In the genomic region with DNA sequence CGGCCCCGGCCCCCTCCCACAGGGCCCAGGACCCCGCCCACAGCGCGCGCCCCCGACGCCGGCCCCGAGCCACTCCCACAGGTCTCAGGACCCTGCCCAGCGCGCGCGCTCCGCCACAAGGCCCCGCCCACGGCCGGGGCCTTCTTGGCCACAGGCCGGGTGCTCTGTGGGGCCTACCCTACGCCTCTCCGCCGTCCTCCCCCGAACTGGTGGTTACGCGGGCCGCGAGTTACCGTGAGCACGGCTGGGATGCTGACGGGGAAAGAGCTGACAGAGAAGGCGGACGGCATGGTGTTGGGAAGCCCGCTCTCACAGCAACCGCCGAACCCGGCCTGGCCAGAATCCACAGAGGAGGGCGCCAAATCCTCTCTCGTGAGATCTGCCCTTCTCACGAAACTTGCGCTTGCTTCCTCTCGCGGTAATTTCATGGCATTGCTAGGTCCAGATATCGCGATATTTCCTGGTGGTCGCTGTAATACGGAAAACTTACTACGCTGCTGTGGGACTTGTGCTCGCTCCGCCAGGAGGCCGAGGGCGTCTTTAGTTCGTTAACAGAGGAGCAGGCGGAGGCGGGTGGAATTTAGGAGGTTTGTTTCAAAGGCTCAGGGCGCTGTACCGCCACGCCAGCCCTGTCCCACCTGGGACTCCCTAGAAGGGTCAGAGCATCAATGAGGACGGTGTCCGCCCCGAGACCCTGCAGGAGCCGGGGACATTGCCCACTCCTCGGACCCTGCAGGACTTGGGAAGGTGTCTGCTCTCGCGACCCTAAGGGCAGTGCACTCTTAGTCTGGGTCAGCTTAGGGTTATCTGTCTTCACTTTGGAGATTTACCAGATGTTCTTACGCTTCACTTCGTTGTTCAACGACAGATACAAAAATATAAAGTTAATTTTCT, we compare ENCODE assay signal across 8 cellular contexts. TPM values are rescaled to one million over a fixed set of nuclear protein-coding genes. Genes with fewer than 3 reads are reported as not detected.
A peak's percentile ranks its signal among the peaks of the same experiment; 100 is the strongest.
DNase-seq lines count a peak whose midpoint lies in the region; ATAC-seq and TF ChIP-seq lines count a peak whose summit lies in the region.

A gene (minus strand): TSS at position 351 of the 894 bp plus-strand sequence. CDS start 61 bp downstream, at position 290.

- H3K4me1 Mint-ChIP-seq in WTC11: peaks cover 51% of the 10 kb centered on the region

- POLR2A ChIA-PET in BJ (lab: Charles Lee): interaction anchor here (0.6 kb wide), 1 partner anchor 456 kb away, joined by 3 read pairs; no protein-coding TSS in a partner anchor
- POLR2A ChIA-PET in WTC11 (lab: Charles Lee): no interaction called here

- peak within 1 kb of the TSS; percentile 98 for H3K27ac Mint-ChIP-seq in WTC11

- H3K4me3 ChIP-seq in BJ (ENCODE audit: low read depth, low read length): peak within 1 kb of the TSS; percentile 93

- no peaks in the 10 kb centered on the region for H3K27me3 Mint-ChIP-seq in WTC11 (ENCODE audit: low read depth)

- no peaks in the 10 kb centered on the region for H3K27me3 ChIP-seq in BJ (ENCODE audit: control insufficient read depth, insufficient read depth, low read length)

- CTCF ChIA-PET in BJ (lab: Yijun Ruan, JAX): no interaction called here
- CTCF ChIA-PET in WTC11 (lab: Charles Lee): interaction anchor here (0.5 to 2.0 kb wide), 9 partner anchors 10 to 912 kb away, joined by 3 to 9 read pairs (median 3); no protein-coding TSS in a partner anchor

- peak; percentile 40 for ATAC-seq in GM19025 (IDR thresholded peaks at IDR 0.05; ENCODE audit: low read depth, unreplicated experiment)
- ATAC-seq in HG03280 (IDR thresholded peaks at IDR 0.05; ENCODE audit: unreplicated experiment): peak; percentile 52
- ATAC-seq in WTC11: peak; percentile 56

- TF ChIP-seq CTCF in BJ (IDR thresholded peaks at IDR 0.05; ENCODE audit: insufficient read depth, low read depth, low read length) (peak; percentile 36), WTC11 (IDR thresholded peaks at IDR 0.05) (no peak)

- H3K4me3 Mint-ChIP-seq in WTC11: peak within 1 kb of the TSS; percentile 94

- H3K36me3 Mint-ChIP-seq in WTC11: peaks cover 6% of the 10 kb centered on the region; the same call in 1 of the 2 replicates

- H3K36me3 ChIP-seq in BJ (ENCODE audit: control insufficient read depth, insufficient read depth, low read length): peaks cover under 1% of the 10 kb centered on the region

- DNase-seq in BJ (ENCODE audit: low read depth) (peak; percentile 85), NCI-H345 (lab: John Stamatoyannopoulos, UW) (peak; percentile 99), WTC11 (ENCODE audit: low spot score) (peak; percentile 88), cerebellum (ENCODE audit: low spot score) (peak; percentile 92), kidney tubule cell (ENCODE audit: low spot score) (peak; percentile 99)
- peak; percentile 95 for DNase-seq in stimulated activated CD4-positive, alpha-beta T cell treated with anti-CD3 and anti-CD28 coated beads, Interleukin-2, amount 100 ng/mL, for 24 hours

- H3K9me3 Mint-ChIP-seq in WTC11: no peaks in the 10 kb centered on the region

TF ChIP-seq in WTC11, 78 proteins besides CTCF, POLR2A, EP300 and RAD21 (continues in another document):
- TF ChIP-seq SMAD3 (CRISPR knock-in tag; IDR thresholded peaks at IDR 0.05; ENCODE audit: borderline replicate concordance) (peak; percentile 49; the same call in 1 of the 2 replicates), TEAD1 (CRISPR knock-in tag; IDR thresholded peaks at IDR 0.05) (peak; percentile 83; the same call in 1 of the 2 replicates), ZNF416 (CRISPR knock-in tag; IDR thresholded peaks at IDR 0.05) (peak; percentile 80; the same call in 1 of the 2 replicates), HMGA2 (CRISPR knock-in tag; IDR thresholded peaks at IDR 0.05) (no peak), NFATC4 (CRISPR knock-in tag; IDR thresholded peaks at IDR 0.05) (no peak), ZNF263 (CRISPR knock-in tag; IDR thresholded peaks at IDR 0.05; ENCODE audit: low read depth) (peak; percentile 70; the same call in 1 of the 2 replicates), SP1 (CRISPR knock-in tag; conservative IDR thresholded peaks at IDR 0.05) (peak; percentile 87; the same call in 1 of the 2 replicates), NR3C1 (CRISPR knock-in tag; conservative IDR thresholded peaks at IDR 0.05; ENCODE audit: low read depth) (no peak)
- TF ChIP-seq, protein P1, sequence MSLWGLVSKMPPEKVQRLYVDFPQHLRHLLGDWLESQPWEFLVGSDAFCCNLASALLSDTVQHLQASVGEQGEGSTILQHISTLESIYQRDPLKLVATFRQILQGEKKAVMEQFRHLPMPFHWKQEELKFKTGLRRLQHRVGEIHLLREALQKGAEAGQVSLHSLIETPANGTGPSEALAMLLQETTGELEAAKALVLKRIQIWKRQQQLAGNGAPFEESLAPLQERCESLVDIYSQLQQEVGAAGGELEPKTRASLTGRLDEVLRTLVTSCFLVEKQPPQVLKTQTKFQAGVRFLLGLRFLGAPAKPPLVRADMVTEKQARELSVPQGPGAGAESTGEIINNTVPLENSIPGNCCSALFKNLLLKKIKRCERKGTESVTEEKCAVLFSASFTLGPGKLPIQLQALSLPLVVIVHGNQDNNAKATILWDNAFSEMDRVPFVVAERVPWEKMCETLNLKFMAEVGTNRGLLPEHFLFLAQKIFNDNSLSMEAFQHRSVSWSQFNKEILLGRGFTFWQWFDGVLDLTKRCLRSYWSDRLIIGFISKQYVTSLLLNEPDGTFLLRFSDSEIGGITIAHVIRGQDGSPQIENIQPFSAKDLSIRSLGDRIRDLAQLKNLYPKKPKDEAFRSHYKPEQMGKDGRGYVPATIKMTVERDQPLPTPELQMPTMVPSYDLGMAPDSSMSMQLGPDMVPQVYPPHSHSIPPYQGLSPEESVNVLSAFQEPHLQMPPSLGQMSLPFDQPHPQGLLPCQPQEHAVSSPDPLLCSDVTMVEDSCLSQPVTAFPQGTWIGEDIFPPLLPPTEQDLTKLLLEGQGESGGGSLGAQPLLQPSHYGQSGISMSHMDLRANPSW (CRISPR knock-in tag; conservative IDR thresholded peaks at IDR 0.05; ENCODE audit: low read depth): no peak
- TF ChIP-seq, protein P2, sequence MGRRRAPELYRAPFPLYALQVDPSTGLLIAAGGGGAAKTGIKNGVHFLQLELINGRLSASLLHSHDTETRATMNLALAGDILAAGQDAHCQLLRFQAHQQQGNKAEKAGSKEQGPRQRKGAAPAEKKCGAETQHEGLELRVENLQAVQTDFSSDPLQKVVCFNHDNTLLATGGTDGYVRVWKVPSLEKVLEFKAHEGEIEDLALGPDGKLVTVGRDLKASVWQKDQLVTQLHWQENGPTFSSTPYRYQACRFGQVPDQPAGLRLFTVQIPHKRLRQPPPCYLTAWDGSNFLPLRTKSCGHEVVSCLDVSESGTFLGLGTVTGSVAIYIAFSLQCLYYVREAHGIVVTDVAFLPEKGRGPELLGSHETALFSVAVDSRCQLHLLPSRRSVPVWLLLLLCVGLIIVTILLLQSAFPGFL (CRISPR knock-in tag; IDR thresholded peaks at IDR 0.05; ENCODE audit: borderline replicate concordance): 0 out of 2 replicates have a peak, but pooled peaks have one; percentile 81
- TF ChIP-seq, protein P3, sequence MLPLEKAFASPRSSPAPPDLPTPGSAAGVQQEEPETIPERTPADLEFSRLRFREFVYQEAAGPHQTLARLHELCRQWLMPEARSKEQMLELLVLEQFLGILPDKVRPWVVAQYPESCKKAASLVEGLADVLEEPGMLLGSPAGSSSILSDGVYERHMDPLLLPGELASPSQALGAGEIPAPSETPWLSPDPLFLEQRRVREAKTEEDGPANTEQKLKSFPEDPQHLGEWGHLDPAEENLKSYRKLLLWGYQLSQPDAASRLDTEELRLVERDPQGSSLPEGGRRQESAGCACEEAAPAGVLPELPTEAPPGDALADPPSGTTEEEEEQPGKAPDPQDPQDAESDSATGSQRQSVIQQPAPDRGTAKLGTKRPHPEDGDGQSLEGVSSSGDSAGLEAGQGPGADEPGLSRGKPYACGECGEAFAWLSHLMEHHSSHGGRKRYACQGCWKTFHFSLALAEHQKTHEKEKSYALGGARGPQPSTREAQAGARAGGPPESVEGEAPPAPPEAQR (CRISPR knock-in tag; IDR thresholded peaks at IDR 0.05): no peak
- TF ChIP-seq, protein P4, sequence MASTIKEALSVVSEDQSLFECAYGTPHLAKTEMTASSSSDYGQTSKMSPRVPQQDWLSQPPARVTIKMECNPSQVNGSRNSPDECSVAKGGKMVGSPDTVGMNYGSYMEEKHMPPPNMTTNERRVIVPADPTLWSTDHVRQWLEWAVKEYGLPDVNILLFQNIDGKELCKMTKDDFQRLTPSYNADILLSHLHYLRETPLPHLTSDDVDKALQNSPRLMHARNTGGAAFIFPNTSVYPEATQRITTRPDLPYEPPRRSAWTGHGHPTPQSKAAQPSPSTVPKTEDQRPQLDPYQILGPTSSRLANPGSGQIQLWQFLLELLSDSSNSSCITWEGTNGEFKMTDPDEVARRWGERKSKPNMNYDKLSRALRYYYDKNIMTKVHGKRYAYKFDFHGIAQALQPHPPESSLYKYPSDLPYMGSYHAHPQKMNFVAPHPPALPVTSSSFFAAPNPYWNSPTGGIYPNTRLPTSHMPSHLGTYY (CRISPR knock-in tag; IDR thresholded peaks at IDR 0.05): no peak
- TF ChIP-seq, protein P5, sequence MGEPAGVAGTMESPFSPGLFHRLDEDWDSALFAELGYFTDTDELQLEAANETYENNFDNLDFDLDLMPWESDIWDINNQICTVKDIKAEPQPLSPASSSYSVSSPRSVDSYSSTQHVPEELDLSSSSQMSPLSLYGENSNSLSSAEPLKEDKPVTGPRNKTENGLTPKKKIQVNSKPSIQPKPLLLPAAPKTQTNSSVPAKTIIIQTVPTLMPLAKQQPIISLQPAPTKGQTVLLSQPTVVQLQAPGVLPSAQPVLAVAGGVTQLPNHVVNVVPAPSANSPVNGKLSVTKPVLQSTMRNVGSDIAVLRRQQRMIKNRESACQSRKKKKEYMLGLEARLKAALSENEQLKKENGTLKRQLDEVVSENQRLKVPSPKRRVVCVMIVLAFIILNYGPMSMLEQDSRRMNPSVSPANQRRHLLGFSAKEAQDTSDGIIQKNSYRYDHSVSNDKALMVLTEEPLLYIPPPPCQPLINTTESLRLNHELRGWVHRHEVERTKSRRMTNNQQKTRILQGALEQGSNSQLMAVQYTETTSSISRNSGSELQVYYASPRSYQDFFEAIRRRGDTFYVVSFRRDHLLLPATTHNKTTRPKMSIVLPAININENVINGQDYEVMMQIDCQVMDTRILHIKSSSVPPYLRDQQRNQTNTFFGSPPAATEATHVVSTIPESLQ (CRISPR knock-in tag; IDR thresholded peaks at IDR 0.05): no peak
- TF ChIP-seq, protein P6, sequence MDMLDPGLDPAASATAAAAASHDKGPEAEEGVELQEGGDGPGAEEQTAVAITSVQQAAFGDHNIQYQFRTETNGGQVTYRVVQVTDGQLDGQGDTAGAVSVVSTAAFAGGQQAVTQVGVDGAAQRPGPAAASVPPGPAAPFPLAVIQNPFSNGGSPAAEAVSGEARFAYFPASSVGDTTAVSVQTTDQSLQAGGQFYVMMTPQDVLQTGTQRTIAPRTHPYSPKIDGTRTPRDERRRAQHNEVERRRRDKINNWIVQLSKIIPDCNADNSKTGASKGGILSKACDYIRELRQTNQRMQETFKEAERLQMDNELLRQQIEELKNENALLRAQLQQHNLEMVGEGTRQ (CRISPR knock-in tag; IDR thresholded peaks at IDR 0.05): peak; percentile 32; the same call in 1 of the 2 replicates

RNA-seq across cellular contexts. Expression of the gene that starts here (rescaled TPM):
- 17.9 and 29.3 TPM in 2 replicates for polyA plus RNA-seq in BJ (2011; rRNA removed)
- 9.3 and 11.1 TPM in 2 replicates for polyA minus RNA-seq in BJ (2011; rRNA and poly(A)+ RNA removed)
- total RNA-seq in WTC11 (2021) (23.9 to 27.4 TPM (median 24.0 TPM) in 3 replicates), cerebellum (24.9 TPM)

Comparison
In these comparisons a context has a peak if more than half of its experiments do, and no peak if none do; other contexts are left out.
1. Peak in every context shown above with its lines: DNase-seq, ATAC-seq and H3K4me3 ChIP-seq.